In genomic region chr3:197829397-197830045, GRCh38 we compare ENCODE assay signal across 16 cellular contexts. TPM values are rescaled to one million over a fixed set of nuclear protein-coding genes. Genes with fewer than 3 reads are reported as not detected.
DNase-seq lines count a peak whose midpoint lies in the region; ATAC-seq, FAIRE-seq and TF ChIP-seq lines count a peak whose summit lies in the region.
"Had no signal": no experiment of that assay in that cellular context is flagged by ENCODE, and none has a peak within 500 bp of the region (broad histone marks: within the 10 kb centered on the region; RNA-seq: fewer than 3 reads in every experiment).

No MANE protein-coding gene starts in this region.

- FAIRE-seq in G401.6 (lab: Jason Lieb, UNC): peak; percentile 19
- peak; percentile 28 for FAIRE-seq in colon (lab: Jason Lieb, UNC)
- FAIRE-seq: GM19239 had no signal

- TF ChIP-seq EP300 in upper lobe of left lung (IDR thresholded peaks at IDR 0.05): no peak

- H3K4me1 ChIP-seq in osteoblast (ENCODE audit: insufficient read depth, low read length) (peaks cover 5% of the 10 kb centered on the region), upper lobe of left lung (no peaks in the 10 kb centered on the region)
- H3K4me1 ChIP-seq: BLaER1 had no signal

- no peaks in the 10 kb centered on the region for H3K9me3 ChIP-seq in osteoblast (ENCODE audit: low read depth, low read length)
- no peaks in the 10 kb centered on the region for H3K9me3 ChIP-seq in upper lobe of left lung
- H3K9me3 ChIP-seq: BLaER1 had no signal

- no peak for TF ChIP-seq POLR2A in upper lobe of left lung (IDR thresholded peaks at IDR 0.05)
- no peak for TF ChIP-seq POLR2A in GM18505 (IDR thresholded peaks at IDR 0.05; ENCODE audit: borderline replicate concordance, extremely low read depth, insufficient read depth, insufficient read length)

- WGBS in upper lobe of left lung, 2 donors: 97% methylated on average over 3 of the region's 3 CpGs

- H3K4me2 ChIP-seq in osteoblast (ENCODE audit: insufficient read depth, low read length): no peak overlapping the region
- H3K4me2 ChIP-seq: BLaER1 had no signal

- H3K27me3 ChIP-seq in osteoblast (ENCODE audit: insufficient read depth, low read length) (no peaks in the 10 kb centered on the region), upper lobe of left lung (no peaks in the 10 kb centered on the region)
- H3K27me3 ChIP-seq: BLaER1 had no signal

- no peak overlapping the region for H3K4me3 ChIP-seq in osteoblast (ENCODE audit: insufficient read depth, low read length)
- H3K4me3 ChIP-seq in upper lobe of left lung: no peak overlapping the region
- H3K4me3 ChIP-seq: BLaER1, GM23248 had no signal

- peaks cover 14% of the 10 kb centered on the region for H3K79me2 ChIP-seq in osteoblast (ENCODE audit: insufficient read depth, low read length)

- H2AFZ ChIP-seq in osteoblast (ENCODE audit: low read length): no peak overlapping the region
- H2AFZ ChIP-seq: GM23248 had no signal

- H4K20me1 ChIP-seq in osteoblast (ENCODE audit: insufficient read depth, low read length): peaks cover 4% of the 10 kb centered on the region
- H4K20me1 ChIP-seq: BLaER1 had no signal

- H3K27ac ChIP-seq in osteoblast (ENCODE audit: low read depth, low read length) (no peak overlapping the region), upper lobe of left lung (peak overlapping the region; percentile 19 to 46 (median 44))
- H3K27ac ChIP-seq: 22Rv1, BLaER1, GM23248 had no signal

- ATAC-seq in upper lobe of left lung (ENCODE audit: low FRiP score in 2 of 2): no peak
- no peak for ATAC-seq in GM18909 (IDR thresholded peaks at IDR 0.05; ENCODE audit: poor library complexity, unreplicated experiment)
- ATAC-seq in GM18505 (IDR thresholded peaks at IDR 0.05; ENCODE audit: unreplicated experiment): no peak

- peaks cover 71% of the 10 kb centered on the region for H3K36me3 ChIP-seq in osteoblast (ENCODE audit: insufficient read depth, low read length)
- H3K36me3 ChIP-seq in upper lobe of left lung: peaks cover 19 to 76% (median 34%) of the 10 kb centered on the region in 4 donors

- TF ChIP-seq CTCF in osteoblast (IDR thresholded peaks at IDR 0.05; ENCODE audit: extremely low read depth, low read depth, low read length) (no peak), upper lobe of left lung (IDR thresholded peaks at IDR 0.05) (no peak)

- DNase-seq in osteoblast (ENCODE audit: insufficient read length, low spot score, missing footprints): peak; percentile 17
- DNase-seq in upper lobe of left lung: no peak
- no peak for DNase-seq in A172 (ENCODE audit: low spot score)
- DNase-seq: CD4-positive, alpha-beta memory T cell; DMS153; DMS79; GF-D8; GM23248; HCEC 1CT had no signal

RNA-seq across cellular contexts. Expression of gene LRCH3, which starts 38.5 kb away (rescaled TPM):
- 61.9 and 91.6 TPM in 2 replicates for total RNA-seq in osteoblast
- total RNA-seq in upper lobe of left lung: 10 to 100 TPM; 24.6 to 68.1 (median 34.2) TPM
- 23.0 and 23.8 TPM in 2 replicates for total RNA-seq in A172 (2014; rRNA removed; shearing (Covaris generic))
